Comparison of ENCODE assay signal across 14 cellular contexts in genomic region chr18:80196528-80197320, GRCh38. TPM values are rescaled to one million over a fixed set of nuclear protein-coding genes. Genes with fewer than 3 reads are reported as not detected.
DNase-seq lines count a peak whose midpoint lies in the region; ATAC-seq and TF ChIP-seq lines count a peak whose summit lies in the region.
"Had no signal": no experiment of that assay in that cellular context is flagged by ENCODE, and none has a peak within 500 bp of the region (broad histone marks: within the 10 kb centered on the region; RNA-seq: fewer than 3 reads in every experiment).

No MANE protein-coding gene starts in this region.

- intact Hi-C loops in left ventricle myocardium superior (cut with micrococcal nuclease) (no loop called here), dorsolateral prefrontal cortex (cut with DNase I) (no loop called here)

- ATAC-seq in left ventricle myocardium superior = no peak
- ATAC-seq in omental fat pad (ENCODE audit: low FRiP score) = peak; percentile 64
- ATAC-seq in GM18867 (IDR thresholded peaks at IDR 0.05; ENCODE audit: unreplicated experiment) = no peak

- no peaks in the 10 kb centered on the region for H3K27me3 ChIP-seq in dorsolateral prefrontal cortex

- TF ChIP-seq CTCF in omental fat pad (IDR thresholded peaks at IDR 0.05) = no peak
- no peak for TF ChIP-seq CTCF in dorsolateral prefrontal cortex (IDR thresholded peaks at IDR 0.05 in 54 of 56, conservative IDR thresholded peaks at IDR 0.05 in 2 of 56; ENCODE audit: low read depth in 1 of 56, partially characterized antibody in 56 of 56)

- peak overlapping the region in 5 of 59 donors; percentile 14 to 59 (median 36) for H3K27ac ChIP-seq in dorsolateral prefrontal cortex
- H3K27ac ChIP-seq: C4-2B had no signal

- DNase-seq in EH (ENCODE audit: low read depth) = peak; percentile 66
- DNase-seq in amniotic stem cell (lab: John Stamatoyannopoulos, UW) = peak; percentile 60
- DNase-seq in left ventricle myocardium superior = peak; percentile 29
- no peak for DNase-seq in omental fat pad (ENCODE audit: low spot score)
- DNase-seq in stimulated activated CD4-positive, alpha-beta T cell treated with anti-CD3 and anti-CD28 coated beads, Interleukin-15, amount 100 ng/mL, for 24 hours = no peak
- no peak for DNase-seq in dorsolateral prefrontal cortex
- no peak for DNase-seq in NCI-H1436 treated with DMSO at 0.1 percent for 48 hours (lab: John Stamatoyannopoulos, UW)
- DNase-seq: activated CD4-positive, alpha-beta T cell treated with anti-CD3 and anti-CD28 coated beads, Interleukin-2, amount 50 U/mL, for 48 hours; activated naive CD4-positive, alpha-beta T cell treated with anti-CD3 and anti-CD28 coated beads, Interleukin-2, amount 50 U/mL, for 16 hours; effector CD4-positive, alpha-beta T cell; NCI-H187; occipital lobe had no signal

- no peak overlapping the region for H3K4me3 ChIP-seq in dorsolateral prefrontal cortex

RNA-seq across cellular contexts. Expression of gene PARD6G, which starts 50.6 kb away (rescaled TPM):
- total RNA-seq in left ventricle myocardium superior = 4.0 TPM
- 1 to 10 TPM; 2.1 to 8.5 (median 3.4) TPM for total RNA-seq in omental fat pad
- 1 to 10 TPM; 1.8 to 7.9 (median 4.1) TPM for total RNA-seq in dorsolateral prefrontal cortex

Comparison
In these comparisons a context has a peak if more than half of its experiments do, and no peak if none do; other contexts are left out.
1. DNase-seq: peak in EH (single experiment), amniotic stem cell (single experiment) and left ventricle myocardium superior (single experiment); none in omental fat pad (single experiment), stimulated activated CD4-positive, alpha-beta T cell treated with anti-CD3 and anti-CD28 coated beads, Interleukin-15, amount 100 ng/mL, for 24 hours (single experiment), dorsolateral prefrontal cortex (0 of 10) and NCI-H1436 treated with DMSO at 0.1 percent for 48 hours (single experiment).